ENCODE assay signal across 10 cellular contexts in the genomic region with DNA sequence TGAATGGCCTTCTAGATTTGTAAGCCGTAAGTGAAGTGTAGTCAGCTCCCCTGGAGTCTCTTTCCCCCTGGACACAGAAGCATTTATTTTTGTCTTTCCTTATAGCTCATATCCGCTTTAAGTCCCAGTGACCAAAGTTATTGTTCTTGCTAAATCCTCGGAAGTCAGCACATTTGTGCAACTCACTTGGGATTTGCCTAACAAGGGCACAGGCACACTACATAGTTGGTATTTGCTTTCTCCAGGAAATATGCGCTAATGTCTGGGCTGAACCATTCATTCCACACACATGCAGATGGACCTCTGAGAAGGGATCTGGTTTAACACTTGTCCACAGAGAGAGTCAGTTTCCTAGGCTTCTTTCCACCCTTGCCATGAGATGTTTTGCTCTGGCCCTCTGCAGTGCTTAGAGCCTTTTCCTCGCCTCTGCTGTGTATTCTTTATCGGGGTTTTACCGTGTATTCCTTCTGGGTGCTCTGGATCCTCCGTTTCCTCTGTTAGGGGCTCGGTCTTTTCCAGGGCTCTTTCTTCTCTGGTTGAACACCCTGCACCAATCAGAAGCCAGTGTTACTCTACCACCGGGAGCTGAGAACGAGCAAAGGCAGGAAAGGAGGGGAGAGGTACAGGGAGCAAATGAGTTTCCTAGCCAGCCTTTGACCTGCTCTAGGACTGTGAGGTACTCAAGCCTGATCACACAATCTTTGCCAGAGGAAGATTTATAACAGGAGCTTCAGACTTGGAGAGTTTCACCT.
DNase-seq lines count a peak whose midpoint lies in the region; ATAC-seq and TF ChIP-seq lines count a peak whose summit lies in the region.
"Had no signal": no experiment of that assay in that cellular context is flagged by ENCODE, and none has a peak within 500 bp of the region (broad histone marks: within the 10 kb centered on the region; RNA-seq: fewer than 3 reads in every experiment).

No MANE protein-coding gene starts in this region.

- H3K4me3 Mint-ChIP-seq in activated naive CD4-positive, alpha-beta T cell treated with anti-CD3 and anti-CD28 coated beads, Interleukin-2, amount 50 U/mL, for 24 hours: no peak overlapping the region
- no peak overlapping the region for H3K4me3 Mint-ChIP-seq in nephron progenitor cell
- H3K4me3 Mint-ChIP-seq: naive thymus-derived CD4-positive, alpha-beta T cell had no signal

- no peaks in the 10 kb centered on the region for H3K9me3 Mint-ChIP-seq in activated naive CD4-positive, alpha-beta T cell treated with anti-CD3 and anti-CD28 coated beads, Interleukin-2, amount 50 U/mL, for 24 hours
- H3K9me3 Mint-ChIP-seq in activated naive CD4-positive, alpha-beta T cell treated with anti-CD3 and anti-CD28 coated beads, Interleukin-2, amount 50 U/mL, for 72 hours: no peaks in the 10 kb centered on the region
- H3K9me3 Mint-ChIP-seq in nephron progenitor cell: no peaks in the 10 kb centered on the region
- H3K9me3 Mint-ChIP-seq: naive thymus-derived CD4-positive, alpha-beta T cell had no signal

- H3K27ac ChIP-seq in vagina (peak overlapping the region; percentile 27), OCI-LY7 (ENCODE audit: low read depth, low read length, poor library complexity, severe bottlenecking) (no peak overlapping the region)
- H3K27ac ChIP-seq: 22Rv1 had no signal

- TF ChIP-seq CTCF in fibroblast of pulmonary artery (IDR thresholded peaks at IDR 0.05; ENCODE audit: low read length, missing control alignments) (no peak), nephron progenitor cell (IDR thresholded peaks at IDR 0.05) (no peak), vagina (IDR thresholded peaks at IDR 0.05) (no peak), OCI-LY7 (conservative IDR thresholded peaks at IDR 0.05; ENCODE audit: low read length) (no peak)

- no peaks in the 10 kb centered on the region for H3K27me3 ChIP-seq in vagina

- POLR2A ChIA-PET in OCI-LY7 (lab: Charles Lee): no interaction called here

- TF ChIP-seq POLR2A in vagina (IDR thresholded peaks at IDR 0.05): no peak

- H3K36me3 ChIP-seq in vagina (no peaks in the 10 kb centered on the region), OCI-LY7 (ENCODE audit: insufficient read depth, low read length) (no peaks in the 10 kb centered on the region)

- no peak overlapping the region for H3K4me3 ChIP-seq in fibroblast of pulmonary artery (replicated peaks; ENCODE audit: low read depth, low read length)
- H3K4me3 ChIP-seq in vagina: no peak overlapping the region
- no peak overlapping the region for H3K4me3 ChIP-seq in OCI-LY7 (ENCODE audit: low read depth, low read length, poor library complexity, severe bottlenecking)

- no peaks in the 10 kb centered on the region for H3K79me2 ChIP-seq in OCI-LY7 (ENCODE audit: insufficient read depth, low read depth, low read length)

- H3K9me2 ChIP-seq in OCI-LY7 (ENCODE audit: insufficient read depth, low read length): no peaks in the 10 kb centered on the region

- H3K27ac Mint-ChIP-seq in activated naive CD4-positive, alpha-beta T cell treated with anti-CD3 and anti-CD28 coated beads, Interleukin-2, amount 50 U/mL, for 24 hours: peak overlapping the region; percentile 30
- H3K27ac Mint-ChIP-seq in activated naive CD4-positive, alpha-beta T cell treated with anti-CD3 and anti-CD28 coated beads, Interleukin-2, amount 50 U/mL, for 72 hours: no peak overlapping the region
- H3K27ac Mint-ChIP-seq in nephron progenitor cell: peak overlapping the region; percentile 10
- H3K27ac Mint-ChIP-seq: naive thymus-derived CD4-positive, alpha-beta T cell had no signal

- no peak overlapping the region for H2AFZ ChIP-seq in OCI-LY7 (ENCODE audit: low read length)

- intact Hi-C loops in vagina (cut with DNase I) (loop anchor here (5.0 kb wide), 1 partner anchor 289 kb away; no protein-coding TSS in a partner anchor), OCI-LY7 (cut with micrococcal nuclease; ENCODE audit: unreplicated experiment) (no loop called here)

- BruUV-seq in OCI-LY7 (replicated peaks; lab: Mats Ljungman, UMichigan): no TSS peak

- DNase-seq in activated naive CD4-positive, alpha-beta T cell treated with anti-CD3 and anti-CD28 coated beads, Interleukin-2, amount 50 U/mL, for 72 hours (ENCODE audit: low spot score in 2 of 2): no peak
- DNase-seq in fibroblast of pulmonary artery (ENCODE audit: low read depth) (peak; percentile 86), nephron progenitor cell (peak; percentile 16), vagina (ENCODE audit: extremely low spot score in 2 of 2) (no peak), OCI-LY7 (ENCODE audit: low spot score) (no peak), C1 segment of cervical spinal cord (lab: John Stamatoyannopoulos, UW) (no peak)
- DNase-seq: naive thymus-derived CD4-positive, alpha-beta T cell had no signal

- H4K20me1 ChIP-seq in OCI-LY7 (ENCODE audit: insufficient read depth, low read length): no peaks in the 10 kb centered on the region

- H3K36me3 Mint-ChIP-seq in activated naive CD4-positive, alpha-beta T cell treated with anti-CD3 and anti-CD28 coated beads, Interleukin-2, amount 50 U/mL, for 24 hours: no peaks in the 10 kb centered on the region
- no peaks in the 10 kb centered on the region for H3K36me3 Mint-ChIP-seq in activated naive CD4-positive, alpha-beta T cell treated with anti-CD3 and anti-CD28 coated beads, Interleukin-2, amount 50 U/mL, for 72 hours
- H3K36me3 Mint-ChIP-seq in nephron progenitor cell (ENCODE audit: low read depth): no peaks in the 10 kb centered on the region
- H3K36me3 Mint-ChIP-seq: naive thymus-derived CD4-positive, alpha-beta T cell had no signal

- H3K4me1 ChIP-seq in vagina: peaks cover 17% of the 10 kb centered on the region
- no peaks in the 10 kb centered on the region for H3K4me1 ChIP-seq in OCI-LY7 (ENCODE audit: insufficient read depth, low read length, poor library complexity, severe bottlenecking)

- CTCF ChIA-PET in OCI-LY7 (lab: Charles Lee; ENCODE audit: unreplicated experiment): no interaction called here

- no peak overlapping the region for H3K4me2 ChIP-seq in OCI-LY7 (ENCODE audit: low read length)

- H3K27me3 Mint-ChIP-seq in activated naive CD4-positive, alpha-beta T cell treated with anti-CD3 and anti-CD28 coated beads, Interleukin-2, amount 50 U/mL, for 24 hours: peaks cover 2% of the 10 kb centered on the region
- peaks cover 9% of the 10 kb centered on the region for H3K27me3 Mint-ChIP-seq in nephron progenitor cell (ENCODE audit: low read depth, poor library complexity)

- no peak for ATAC-seq in activated naive CD4-positive, alpha-beta T cell treated with anti-CD3 and anti-CD28 coated beads, Interleukin-2, amount 50 U/mL, for 72 hours
- no peak for ATAC-seq in GM19023 (IDR thresholded peaks at IDR 0.05; ENCODE audit: unreplicated experiment)
- ATAC-seq: naive thymus-derived CD4-positive, alpha-beta T cell had no signal

- H3K9me3 ChIP-seq in vagina (no peaks in the 10 kb centered on the region), OCI-LY7 (ENCODE audit: low read length) (no peaks in the 10 kb centered on the region)

- H3K4me1 Mint-ChIP-seq in activated naive CD4-positive, alpha-beta T cell treated with anti-CD3 and anti-CD28 coated beads, Interleukin-2, amount 50 U/mL, for 24 hours: no peaks in the 10 kb centered on the region
- peaks cover 37% of the 10 kb centered on the region for H3K4me1 Mint-ChIP-seq in nephron progenitor cell

Comparison
In these comparisons a context has a peak if more than half of its experiments do, and no peak if none do; other contexts are left out.
1. H3K27ac Mint-ChIP-seq: peak in activated naive CD4-positive, alpha-beta T cell treated with anti-CD3 and anti-CD28 coated beads, Interleukin-2, amount 50 U/mL, for 24 hours (single experiment) and nephron progenitor cell (single experiment); none in activated naive CD4-positive, alpha-beta T cell treated with anti-CD3 and anti-CD28 coated beads, Interleukin-2, amount 50 U/mL, for 72 hours (0 of 2).
2. DNase-seq: peak in fibroblast of pulmonary artery (single experiment) and nephron progenitor cell (single experiment); none in activated naive CD4-positive, alpha-beta T cell treated with anti-CD3 and anti-CD28 coated beads, Interleukin-2, amount 50 U/mL, for 72 hours (0 of 2), vagina (0 of 2), OCI-LY7 (single experiment) and C1 segment of cervical spinal cord (0 of 14).